ENCODE assay signal across 31 cellular contexts in genomic region chr6:133430530-133430929, GRCh38.
"Had no signal": no experiment of that assay in that cellular context is flagged by ENCODE, and none has a peak within 500 bp of the region (broad histone marks: within the 10 kb centered on the region; RNA-seq: fewer than 3 reads in every experiment).

No MANE protein-coding gene starts in this region.

- H3K9me3 ChIP-seq: ascending aorta, breast epithelium, colonic mucosa, esophagus muscularis mucosa, gastroesophageal sphincter, heart right ventricle had no signal

- H3K27ac Mint-ChIP-seq: activated CD4-positive, alpha-beta memory T cell treated with anti-CD3 and anti-CD28 coated beads for 36 hours; activated CD4-positive, alpha-beta T cell treated with anti-CD3 and anti-CD28 coated beads for 36 hours; activated CD4-positive, alpha-beta T cell treated with anti-CD3 and anti-CD28 coated beads, Interleukin-2, amount 10 ng/mL, durations not matched to agents 24 days and 14 days; activated CD8-positive, alpha-beta memory T cell treated with anti-CD3 and anti-CD28 coated beads, Interleukin-2, amount 10 ng/mL, durations not matched to agents 7 days and 5 days; activated CD8-positive, alpha-beta T cell treated with anti-CD3 and anti-CD28 coated beads, Interleukin-2, amount 10 ng/mL, durations not matched to agents 7 days and 5 days; activated naive CD4-positive, alpha-beta T cell treated with anti-CD3 and anti-CD28 coated beads, Interleukin-2, amount 10 ng/mL, durations not matched to agents 7 days and 5 days; activated naive CD4-positive, alpha-beta T cell treated with anti-CD3 and anti-CD28 coated beads, Interleukin-2, amount 50 U/mL, for 72 hours; activated naive CD8-positive, alpha-beta T cell treated with anti-CD3 and anti-CD28 coated beads, Interleukin-2, amount 10 ng/mL, durations not matched to agents 7 days and 5 days; activated T-cell treated with anti-CD3 and anti-CD28 coated beads, Interleukin-2, amount 50 U/mL, for 24 hours; activated T-cell treated with anti-CD3 and anti-CD28 coated beads, Interleukin-2, amount 50 U/mL, for 72 hours; T-helper 17 cell had no signal

- H3K36me3 ChIP-seq: ascending aorta, breast epithelium, cardiac muscle cell, colonic mucosa, esophagus muscularis mucosa, gastroesophageal sphincter, heart right ventricle had no signal

- H3K36me3 Mint-ChIP-seq: activated CD4-positive, alpha-beta memory T cell treated with anti-CD3 and anti-CD28 coated beads for 36 hours; activated CD8-positive, alpha-beta memory T cell treated with anti-CD3 and anti-CD28 coated beads, Interleukin-2, amount 10 ng/mL, durations not matched to agents 7 days and 5 days; activated naive CD4-positive, alpha-beta T cell treated with anti-CD3 and anti-CD28 coated beads, Interleukin-2, amount 10 ng/mL, durations not matched to agents 7 days and 5 days; activated naive CD4-positive, alpha-beta T cell treated with anti-CD3 and anti-CD28 coated beads, Interleukin-2, amount 50 U/mL, for 72 hours; activated naive CD8-positive, alpha-beta T cell treated with anti-CD3 and anti-CD28 coated beads, Interleukin-2, amount 10 ng/mL, durations not matched to agents 7 days and 5 days; brain had no signal

- H3K4me3 Mint-ChIP-seq: activated CD4-positive, alpha-beta memory T cell treated with anti-CD3 and anti-CD28 coated beads for 36 hours; activated CD4-positive, alpha-beta T cell treated with anti-CD3 and anti-CD28 coated beads for 36 hours; activated CD4-positive, alpha-beta T cell treated with anti-CD3 and anti-CD28 coated beads, Interleukin-2, amount 10 ng/mL, durations not matched to agents 24 days and 14 days; activated CD8-positive, alpha-beta memory T cell treated with anti-CD3 and anti-CD28 coated beads, Interleukin-2, amount 10 ng/mL, durations not matched to agents 7 days and 5 days; activated CD8-positive, alpha-beta T cell treated with anti-CD3 and anti-CD28 coated beads, Interleukin-2, amount 10 ng/mL, durations not matched to agents 7 days and 5 days; activated naive CD4-positive, alpha-beta T cell treated with anti-CD3 and anti-CD28 coated beads, Interleukin-2, amount 10 ng/mL, durations not matched to agents 7 days and 5 days; activated naive CD8-positive, alpha-beta T cell treated with anti-CD3 and anti-CD28 coated beads, Interleukin-2, amount 10 ng/mL, durations not matched to agents 7 days and 5 days; activated T-cell treated with anti-CD3 and anti-CD28 coated beads, Interleukin-2, amount 50 U/mL, for 24 hours; activated T-cell treated with anti-CD3 and anti-CD28 coated beads, Interleukin-2, amount 50 U/mL, for 72 hours; brain; endodermal cell; T-helper 17 cell had no signal

- H3K27me3 ChIP-seq: ascending aorta, breast epithelium, cardiac muscle cell, colonic mucosa, esophagus muscularis mucosa, foreskin keratinocyte, gastroesophageal sphincter, heart right ventricle had no signal

- DNase-seq: activated CD4-positive, alpha-beta memory T cell treated with anti-CD3 and anti-CD28 coated beads for 36 hours; activated CD4-positive, alpha-beta T cell treated with anti-CD3 and anti-CD28 coated beads for 36 hours; activated CD4-positive, alpha-beta T cell treated with anti-CD3 and anti-CD28 coated beads, Interleukin-2, amount 10 ng/mL, durations not matched to agents 24 days and 14 days; activated CD4-positive, CD25-positive, alpha-beta regulatory T cell; activated CD4-positive, CD25-positive, alpha-beta regulatory T cell treated with anti-CD3 and anti-CD28 coated beads, Interleukin-2, amount 50 U/mL, for 72 hours; activated CD8-positive, alpha-beta memory T cell treated with anti-CD3 and anti-CD28 coated beads, Interleukin-2, amount 10 ng/mL, durations not matched to agents 7 days and 5 days; activated CD8-positive, alpha-beta memory T cell treated with anti-CD3 and anti-CD28 coated beads, Interleukin-2, amount 50 U/mL, for 4 hours; activated CD8-positive, alpha-beta T cell treated with anti-CD3 and anti-CD28 coated beads, Interleukin-2, amount 10 ng/mL, durations not matched to agents 7 days and 5 days; activated gamma-delta T cell; activated naive CD4-positive, alpha-beta T cell; activated naive CD4-positive, alpha-beta T cell treated with anti-CD3 and anti-CD28 coated beads, Interleukin-2, amount 10 ng/mL, durations not matched to agents 7 days and 5 days; activated naive CD8-positive, alpha-beta T cell treated with anti-CD3 and anti-CD28 coated beads, Interleukin-2, amount 10 ng/mL, durations not matched to agents 7 days and 5 days; activated T-cell treated with anti-CD3 and anti-CD28 coated beads, Interleukin-2, amount 50 U/mL, for 24 hours; activated T-cell treated with anti-CD3 and anti-CD28 coated beads, Interleukin-2, amount 50 U/mL, for 72 hours; central memory CD4-positive, alpha-beta T cell; cerebellar nuclear complex; colonic mucosa; effector memory CD4-positive, alpha-beta T cell; endodermal cell; erythroblast; foreskin keratinocyte; heart right ventricle; T-helper 1 cell; T-helper 17 cell had no signal

- H3K27me3 Mint-ChIP-seq: activated CD4-positive, alpha-beta memory T cell treated with anti-CD3 and anti-CD28 coated beads for 36 hours; activated CD4-positive, alpha-beta T cell treated with anti-CD3 and anti-CD28 coated beads for 36 hours; activated CD4-positive, alpha-beta T cell treated with anti-CD3 and anti-CD28 coated beads, Interleukin-2, amount 10 ng/mL, durations not matched to agents 24 days and 14 days; activated CD8-positive, alpha-beta memory T cell treated with anti-CD3 and anti-CD28 coated beads, Interleukin-2, amount 10 ng/mL, durations not matched to agents 7 days and 5 days; activated naive CD4-positive, alpha-beta T cell treated with anti-CD3 and anti-CD28 coated beads, Interleukin-2, amount 10 ng/mL, durations not matched to agents 7 days and 5 days; activated naive CD8-positive, alpha-beta T cell treated with anti-CD3 and anti-CD28 coated beads, Interleukin-2, amount 10 ng/mL, durations not matched to agents 7 days and 5 days; brain; T-helper 17 cell had no signal

- ATAC-seq: activated CD4-positive, alpha-beta T cell treated with anti-CD3 and anti-CD28 coated beads for 36 hours; activated CD8-positive, alpha-beta memory T cell treated with anti-CD3 and anti-CD28 coated beads, Interleukin-2, amount 10 ng/mL, durations not matched to agents 7 days and 5 days; activated CD8-positive, alpha-beta T cell treated with anti-CD3 and anti-CD28 coated beads, Interleukin-2, amount 10 ng/mL, durations not matched to agents 7 days and 5 days; activated naive CD4-positive, alpha-beta T cell treated with anti-CD3 and anti-CD28 coated beads, Interleukin-2, amount 50 U/mL, for 72 hours; activated T-cell treated with anti-CD3 and anti-CD28 coated beads, Interleukin-2, amount 50 U/mL, for 72 hours; foreskin keratinocyte; gastroesophageal sphincter; heart right ventricle; T-helper 17 cell had no signal

- H3K4me3 ChIP-seq: ascending aorta, breast epithelium, cardiac muscle cell, colonic mucosa, esophagus muscularis mucosa, gastroesophageal sphincter, heart right ventricle had no signal

- H3K4me1 Mint-ChIP-seq: activated CD4-positive, alpha-beta T cell treated with anti-CD3 and anti-CD28 coated beads for 36 hours; activated CD4-positive, alpha-beta T cell treated with anti-CD3 and anti-CD28 coated beads, Interleukin-2, amount 10 ng/mL, durations not matched to agents 24 days and 14 days; activated CD8-positive, alpha-beta memory T cell treated with anti-CD3 and anti-CD28 coated beads, Interleukin-2, amount 10 ng/mL, durations not matched to agents 7 days and 5 days; activated naive CD4-positive, alpha-beta T cell treated with anti-CD3 and anti-CD28 coated beads, Interleukin-2, amount 10 ng/mL, durations not matched to agents 7 days and 5 days; activated naive CD8-positive, alpha-beta T cell treated with anti-CD3 and anti-CD28 coated beads, Interleukin-2, amount 10 ng/mL, durations not matched to agents 7 days and 5 days; T-helper 17 cell had no signal

- H3K27ac ChIP-seq: ascending aorta, breast epithelium, cardiac muscle cell, colonic mucosa, esophagus muscularis mucosa, foreskin keratinocyte, gastroesophageal sphincter, heart right ventricle had no signal

- H3K9me3 Mint-ChIP-seq: activated CD4-positive, alpha-beta memory T cell treated with anti-CD3 and anti-CD28 coated beads for 36 hours; activated CD4-positive, alpha-beta T cell treated with anti-CD3 and anti-CD28 coated beads, Interleukin-2, amount 10 ng/mL, durations not matched to agents 24 days and 14 days; activated naive CD4-positive, alpha-beta T cell treated with anti-CD3 and anti-CD28 coated beads, Interleukin-2, amount 10 ng/mL, durations not matched to agents 7 days and 5 days; activated naive CD4-positive, alpha-beta T cell treated with anti-CD3 and anti-CD28 coated beads, Interleukin-2, amount 50 U/mL, for 72 hours; activated naive CD8-positive, alpha-beta T cell treated with anti-CD3 and anti-CD28 coated beads, Interleukin-2, amount 10 ng/mL, durations not matched to agents 7 days and 5 days had no signal

- H3K4me1 ChIP-seq: ascending aorta, breast epithelium, colonic mucosa, esophagus muscularis mucosa, foreskin keratinocyte, gastroesophageal sphincter had no signal
